25 cellular contexts compared by ENCODE assay signal in the genomic region with DNA sequence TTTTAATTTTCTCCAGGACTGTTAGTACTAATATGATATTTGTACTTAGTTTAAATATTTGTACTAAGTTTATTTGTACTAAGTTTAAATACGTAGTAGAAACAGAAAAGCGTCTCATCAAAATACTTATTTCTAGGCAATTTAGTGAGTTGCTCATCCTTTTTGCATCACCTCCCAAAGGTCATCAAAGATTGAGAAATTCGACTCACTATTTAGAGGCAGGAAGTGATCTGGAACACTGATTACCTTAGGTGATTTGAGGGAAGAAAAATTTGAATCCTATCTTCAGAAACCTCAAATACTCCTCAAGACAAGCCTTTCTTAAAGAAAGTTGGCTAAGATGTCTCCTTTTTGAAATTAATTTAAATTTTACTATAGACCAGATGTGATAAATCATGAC. TPM values are rescaled to one million over a fixed set of nuclear protein-coding genes. Genes with fewer than 3 reads are reported as not detected.
DNase-seq lines count a peak whose midpoint lies in the region; ATAC-seq, FAIRE-seq and TF ChIP-seq lines count a peak whose summit lies in the region.
"Had no signal": no experiment of that assay in that cellular context is flagged by ENCODE, and none has a peak within 500 bp of the region (broad histone marks: within the 10 kb centered on the region; RNA-seq: fewer than 3 reads in every experiment).

No MANE protein-coding gene starts in this region.

- intact Hi-C loops in HepG2 (cut with micrococcal nuclease; ENCODE audit: unreplicated experiment) (no loop called here), vagina (cut with DNase I) (no loop called here), left cardiac atrium (cut with DNase I) (no loop called here)

- H3K4me3 ChIP-seq in liver (ENCODE audit: low read depth in 1 of 3, low read length in 3 of 3) (no peak overlapping the region), HepG2 (replicated peaks in 1 of 3; ENCODE audit: insufficient read depth in 1 of 3, low read depth in 2 of 3, low read length in 3 of 3) (no peak overlapping the region), epithelial cell of proximal tubule (ENCODE audit: low read depth, low read length) (no peak overlapping the region), vagina (no peak overlapping the region)
- H3K4me3 ChIP-seq: SJSA1 had no signal

- no peaks in the 10 kb centered on the region for H4K20me1 ChIP-seq in HepG2 (ENCODE audit: insufficient read depth, low read length)

- FAIRE-seq in HepG2 (lab: Jason Lieb, UNC) = no peak
- FAIRE-seq: GM19239 had no signal

- no peak for ATAC-seq in HepG2
- no peak for ATAC-seq in left cardiac atrium
- ATAC-seq in GM18511 (IDR thresholded peaks at IDR 0.05; ENCODE audit: unreplicated experiment) = no peak
- ATAC-seq: CD8-positive, alpha-beta T cell; Right ventricle myocardium inferior had no signal

- POLR2A ChIA-PET in HepG2 (lab: Yijun Ruan, JAX) = no interaction called here

- no peak overlapping the region for H3K4me2 ChIP-seq in HepG2 (ENCODE audit: low read depth, low read length)

- TF ChIP-seq RAD21 in liver (IDR thresholded peaks at IDR 0.05) (no peak), HepG2 (CRISPR knock-in tag; IDR thresholded peaks at IDR 0.05) (no peak)

- H3K9me3 ChIP-seq in liver (ENCODE audit: control insufficient read depth in 4 of 4, low read length in 3 of 4) (no peaks in the 10 kb centered on the region), HepG2 (ENCODE audit: low read length) (no peaks in the 10 kb centered on the region), vagina (no peaks in the 10 kb centered on the region)
- H3K9me3 ChIP-seq: SJSA1 had no signal

- TF ChIP-seq EP300 in HepG2 (IDR thresholded peaks at IDR 0.05; ENCODE audit: low read depth in 2 of 2, low read length in 2 of 2) (no peak), HepG2 (CRISPR knock-in tag; IDR thresholded peaks at IDR 0.05; ENCODE audit: borderline replicate concordance) (no peak)

- H3K27ac ChIP-seq in liver (ENCODE audit: low read depth in 1 of 2, low read length in 2 of 2) (no peak overlapping the region), HepG2 (ENCODE audit: extremely low read length, insufficient read depth, low read length) (no peak overlapping the region), vagina (peak overlapping the region; percentile 1)
- H3K27ac ChIP-seq: 22Rv1, SJSA1 had no signal

- H3K27me3 ChIP-seq in liver (ENCODE audit: control insufficient read depth in 4 of 4, insufficient read depth in 4 of 4, low read length in 3 of 4) (no peaks in the 10 kb centered on the region), HepG2 (ENCODE audit: control insufficient read depth in 1 of 2, insufficient read depth in 2 of 2, low read length in 2 of 2) (no peaks in the 10 kb centered on the region), vagina (no peaks in the 10 kb centered on the region)
- H3K27me3 ChIP-seq: SJSA1 had no signal

- in situ Hi-C loops in HepG2 (cut with HindIII; ENCODE audit: extremely low pct_ligation_motif_present, low pct_unique_long_range_greater_than_20kb) = no loop called here

- WGBS in liver = 41% methylated on average over 3 of the region's 3 CpGs
- 72% methylated on average over 3 of the region's 3 CpGs for WGBS in HepG2 (ENCODE audit: low lambda C conversion rate)

- no peak overlapping the region for H2AFZ ChIP-seq in HepG2 (ENCODE audit: low read length)

- TF ChIP-seq CTCF in liver (IDR thresholded peaks at IDR 0.05; ENCODE audit: low read depth, low read length, missing input control) (no peak), HepG2 (CRISPR knock-in tag; IDR thresholded peaks at IDR 0.05) (no peak), epithelial cell of proximal tubule (conservative IDR thresholded peaks at IDR 0.05; ENCODE audit: low read depth, low read length) (no peak), vagina (IDR thresholded peaks at IDR 0.05) (no peak)

- H3K9ac ChIP-seq in liver (ENCODE audit: low read depth in 1 of 2, low read length in 2 of 2) (no peak overlapping the region), HepG2 (ENCODE audit: insufficient read depth, low read depth, low read length) (no peak overlapping the region)

- H3K36me3 ChIP-seq in liver (ENCODE audit: control insufficient read depth in 4 of 4, insufficient read depth in 3 of 4, low read depth in 1 of 4, low read length in 3 of 4) = peaks cover 0 to 3% (median under 1%) of the 10 kb centered on the region in 4 donors
- H3K36me3 ChIP-seq in HepG2 (replicated peaks in 1 of 2; ENCODE audit: control insufficient read depth in 1 of 2, insufficient read depth in 2 of 2, low read length in 2 of 2) = no peaks in the 10 kb centered on the region; a peak in 1 of 5 replicates
- H3K36me3 ChIP-seq in vagina = no peaks in the 10 kb centered on the region

- BruUV-seq in HepG2 (replicated peaks; lab: Mats Ljungman, UMichigan) = no TSS peak

- H3K4me1 ChIP-seq in liver (ENCODE audit: control insufficient read depth in 4 of 4, insufficient read depth in 4 of 4, low read length in 3 of 4) (peaks cover 0 to 7% (median 3%) of the 10 kb centered on the region in 4 donors), HepG2 (ENCODE audit: insufficient read depth, low read length) (no peaks in the 10 kb centered on the region), vagina (no peaks in the 10 kb centered on the region)
- H3K4me1 ChIP-seq: SJSA1 had no signal

- DNase-seq in HepG2 (ENCODE audit: low spot score) (no peak), epithelial cell of proximal tubule (ENCODE audit: low read depth) (peak; percentile 16), kidney tubule cell (ENCODE audit: low spot score) (peak; percentile 40), vagina (ENCODE audit: extremely low spot score in 2 of 2) (no peak), left cardiac atrium (no peak), KG1 (lab: John Stamatoyannopoulos, UW) (no peak)
- DNase-seq: ACHN; C1 segment of cervical spinal cord; CD8-positive, alpha-beta T cell; DMS153; GDM1; H9; NCI-H1105; NCI-H146; NCI-H2029; NCI-H446; NCI-H526; OCI-M1 had no signal

- TF ChIP-seq POLR2A in HepG2 (IDR thresholded peaks at IDR 0.05; ENCODE audit: insufficient read depth in 1 of 2, low read depth in 2 of 2, low read length in 2 of 2) = no peak
- no peak for TF ChIP-seq POLR2A in vagina (IDR thresholded peaks at IDR 0.05)

- no peaks in the 10 kb centered on the region for H3K79me2 ChIP-seq in HepG2 (ENCODE audit: insufficient read depth, low read length)

- CTCF ChIA-PET in HepG2 (lab: Yijun Ruan, JAX; ENCODE audit: low intra/inter-chr PET ratio, low total read pairs) = no interaction called here

RNA-seq across cellular contexts. Expression of a gene that starts 14.5 kb away (rescaled TPM):
- total RNA-seq in liver (not detected), HepG2 (2016; rRNA removed; fragmentation: Illumina TruSeq; extraction: Trizol) (not detected in 2 replicates), epithelial cell of proximal tubule (0.22 TPM in 1 of 2 replicates, not detected in the other), vagina (7.4 TPM), left cardiac atrium (not detected)
- polyA plus RNA-seq in liver (not detected), HepG2 (2011; rRNA removed) (not detected in 2 replicates)
- not detected in 2 replicates for total RNA-seq in HepG2 (2016; cell fraction: cytosol; rRNA removed; fragmentation: Illumina TruSeq; extraction: Trizol; ENCODE audit: low read depth)
- total RNA-seq in HepG2 (2016; cell fraction: insoluble cytoplasmic fraction; rRNA removed; fragmentation: Illumina TruSeq; extraction: Trizol) = not detected in 2 replicates
- not detected in 2 replicates for total RNA-seq in HepG2 (2016; cell fraction: membrane; rRNA removed; fragmentation: Illumina TruSeq; extraction: Trizol)
- not detected in 2 replicates for total RNA-seq in HepG2 (2016; cell fraction: nucleus; rRNA removed; fragmentation: Illumina TruSeq; extraction: Trizol)
- polyA plus RNA-seq in HepG2 (2011; cell fraction: cytosol; rRNA removed) = not detected in 2 replicates
- not detected in 2 replicates for polyA plus RNA-seq in HepG2 (2011; cell fraction: nucleus; rRNA removed)
- polyA plus RNA-seq in HepG2 (2012) = not detected in 2 replicates
- polyA plus RNA-seq in HepG2 (2016; cell fraction: cytosol; fragmentation: Illumina TruSeq; extraction: Trizol; ENCODE audit: low read depth) = not detected in 2 replicates
- polyA plus RNA-seq in HepG2 (2016; cell fraction: insoluble cytoplasmic fraction; fragmentation: Illumina TruSeq; extraction: Trizol; ENCODE audit: low read depth) = not detected in 2 replicates
- not detected in 2 replicates for polyA plus RNA-seq in HepG2 (2016; cell fraction: membrane; fragmentation: Illumina TruSeq; extraction: Trizol; ENCODE audit: low read depth)
- polyA plus RNA-seq in HepG2 (2016; cell fraction: nucleus; fragmentation: Illumina TruSeq; extraction: Trizol; ENCODE audit: insufficient read depth, low read depth) = not detected in 2 replicates
- polyA minus RNA-seq in HepG2 (2011; rRNA and poly(A)+ RNA removed; ENCODE audit: low replicate concordance) = not detected in 2 replicates
- not detected in 2 replicates for polyA minus RNA-seq in HepG2 (2011; cell fraction: cytosol; rRNA and poly(A)+ RNA removed)
- polyA minus RNA-seq in HepG2 (2011; cell fraction: nucleus; rRNA and poly(A)+ RNA removed) = not detected in 2 replicates
- total RNA-seq: CD8-positive, alpha-beta T cell; H9; HT1080; Right ventricle myocardium inferior; SJSA1 had no signal

RNA-seq across cellular contexts. Expression of a gene that starts 52.8 kb away (rescaled TPM):
- 10 to 100 TPM; 16.5 to 24.3 TPM for total RNA-seq in liver
- polyA plus RNA-seq in liver = 10 to 100 TPM; 20.6 to 32.3 TPM
- 11.3 and 14.6 TPM in 2 replicates for total RNA-seq in HepG2 (2016; rRNA removed; fragmentation: Illumina TruSeq; extraction: Trizol)
- total RNA-seq in HepG2 (2016; cell fraction: cytosol; rRNA removed; fragmentation: Illumina TruSeq; extraction: Trizol; ENCODE audit: low read depth) = 4.1 and 4.8 TPM in 2 replicates
- total RNA-seq in HepG2 (2016; cell fraction: insoluble cytoplasmic fraction; rRNA removed; fragmentation: Illumina TruSeq; extraction: Trizol) = 10.6 and 13.1 TPM in 2 replicates
- 12.2 and 12.7 TPM in 2 replicates for total RNA-seq in HepG2 (2016; cell fraction: membrane; rRNA removed; fragmentation: Illumina TruSeq; extraction: Trizol)
- total RNA-seq in HepG2 (2016; cell fraction: nucleus; rRNA removed; fragmentation: Illumina TruSeq; extraction: Trizol) = 27.4 and 29.2 TPM in 2 replicates
- polyA plus RNA-seq in HepG2 (2011; rRNA removed) = 13.0 and 16.0 TPM in 2 replicates
- 5.8 and 10.3 TPM in 2 replicates for polyA plus RNA-seq in HepG2 (2011; cell fraction: cytosol; rRNA removed)
- 5.8 and 7.8 TPM in 2 replicates for polyA plus RNA-seq in HepG2 (2011; cell fraction: nucleus; rRNA removed)
- polyA plus RNA-seq in HepG2 (2012) = 27.2 and 34.9 TPM in 2 replicates
- polyA plus RNA-seq in HepG2 (2016; cell fraction: cytosol; fragmentation: Illumina TruSeq; extraction: Trizol; ENCODE audit: low read depth) = 8.3 and 10.9 TPM in 2 replicates
- 22.6 and 22.8 TPM in 2 replicates for polyA plus RNA-seq in HepG2 (2016; cell fraction: insoluble cytoplasmic fraction; fragmentation: Illumina TruSeq; extraction: Trizol; ENCODE audit: low read depth)
- 18.0 and 19.8 TPM in 2 replicates for polyA plus RNA-seq in HepG2 (2016; cell fraction: membrane; fragmentation: Illumina TruSeq; extraction: Trizol; ENCODE audit: low read depth)
- polyA plus RNA-seq in HepG2 (2016; cell fraction: nucleus; fragmentation: Illumina TruSeq; extraction: Trizol; ENCODE audit: insufficient read depth, low read depth) = 55.5 and 64.1 TPM in 2 replicates
- polyA minus RNA-seq in HepG2 (2011; rRNA and poly(A)+ RNA removed; ENCODE audit: low replicate concordance) = 2.5 and 4.8 TPM in 2 replicates
- polyA minus RNA-seq in HepG2 (2011; cell fraction: cytosol; rRNA and poly(A)+ RNA removed) = 6.2 and 7.7 TPM in 2 replicates
- 35.7 and 37.3 TPM in 2 replicates for polyA minus RNA-seq in HepG2 (2011; cell fraction: nucleus; rRNA and poly(A)+ RNA removed)
- 102 and 134 TPM in 2 replicates for total RNA-seq in epithelial cell of proximal tubule
- 36.1 TPM for total RNA-seq in vagina
- total RNA-seq in left cardiac atrium = 10 to 100 TPM; 47.5 to 68.4 TPM

Comparison
In these comparisons a context has a peak if more than half of its experiments do, and no peak if none do; other contexts are left out.
1. DNase-seq: peak in epithelial cell of proximal tubule (single experiment) and kidney tubule cell (single experiment); none in HepG2 (single experiment), vagina (0 of 2), left cardiac atrium (single experiment) and KG1 (single experiment).